Comparison of ENCODE assay signal across 1 cellular context in genomic region chr19:35754365-35755139, GRCh38.
TF ChIP-seq lines count a peak whose summit lies in the region.

No MANE protein-coding gene starts in this region.

TF ChIP-seq in liver, 16 proteins besides CTCF, POLR2A, EP300 and RAD21:
- TF ChIP-seq, protein P1, sequence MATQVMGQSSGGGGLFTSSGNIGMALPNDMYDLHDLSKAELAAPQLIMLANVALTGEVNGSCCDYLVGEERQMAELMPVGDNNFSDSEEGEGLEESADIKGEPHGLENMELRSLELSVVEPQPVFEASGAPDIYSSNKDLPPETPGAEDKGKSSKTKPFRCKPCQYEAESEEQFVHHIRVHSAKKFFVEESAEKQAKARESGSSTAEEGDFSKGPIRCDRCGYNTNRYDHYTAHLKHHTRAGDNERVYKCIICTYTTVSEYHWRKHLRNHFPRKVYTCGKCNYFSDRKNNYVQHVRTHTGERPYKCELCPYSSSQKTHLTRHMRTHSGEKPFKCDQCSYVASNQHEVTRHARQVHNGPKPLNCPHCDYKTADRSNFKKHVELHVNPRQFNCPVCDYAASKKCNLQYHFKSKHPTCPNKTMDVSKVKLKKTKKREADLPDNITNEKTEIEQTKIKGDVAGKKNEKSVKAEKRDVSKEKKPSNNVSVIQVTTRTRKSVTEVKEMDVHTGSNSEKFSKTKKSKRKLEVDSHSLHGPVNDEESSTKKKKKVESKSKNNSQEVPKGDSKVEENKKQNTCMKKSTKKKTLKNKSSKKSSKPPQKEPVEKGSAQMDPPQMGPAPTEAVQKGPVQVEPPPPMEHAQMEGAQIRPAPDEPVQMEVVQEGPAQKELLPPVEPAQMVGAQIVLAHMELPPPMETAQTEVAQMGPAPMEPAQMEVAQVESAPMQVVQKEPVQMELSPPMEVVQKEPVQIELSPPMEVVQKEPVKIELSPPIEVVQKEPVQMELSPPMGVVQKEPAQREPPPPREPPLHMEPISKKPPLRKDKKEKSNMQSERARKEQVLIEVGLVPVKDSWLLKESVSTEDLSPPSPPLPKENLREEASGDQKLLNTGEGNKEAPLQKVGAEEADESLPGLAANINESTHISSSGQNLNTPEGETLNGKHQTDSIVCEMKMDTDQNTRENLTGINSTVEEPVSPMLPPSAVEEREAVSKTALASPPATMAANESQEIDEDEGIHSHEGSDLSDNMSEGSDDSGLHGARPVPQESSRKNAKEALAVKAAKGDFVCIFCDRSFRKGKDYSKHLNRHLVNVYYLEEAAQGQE (IDR thresholded peaks at IDR 0.05): no peak
- TF ChIP-seq FOXA1 (IDR thresholded peaks at IDR 0.05): no peak
- TF ChIP-seq EGR1 (IDR thresholded peaks at IDR 0.05; ENCODE audit: low read depth in 2 of 2): no peak
- no peak for TF ChIP-seq HNF4A (conservative IDR thresholded peaks at IDR 0.05)
- no peak for TF ChIP-seq MAX (IDR thresholded peaks at IDR 0.05)
- no peak for TF ChIP-seq JUND (IDR thresholded peaks at IDR 0.05)
- no peak for TF ChIP-seq RXRA (IDR thresholded peaks at IDR 0.05)
